17 cellular contexts compared by ENCODE assay signal in genomic region chr5:32828492-32828891, GRCh38.
"Had no signal": no experiment of that assay in that cellular context is flagged by ENCODE, and none has a peak within 500 bp of the region (broad histone marks: within the 10 kb centered on the region; RNA-seq: fewer than 3 reads in every experiment).

No MANE protein-coding gene starts in this region.

- H3K36me3 Mint-ChIP-seq: activated naive CD4-positive, alpha-beta T cell treated with anti-CD3 and anti-CD28 coated beads, Interleukin-2, amount 10 ng/mL, durations not matched to agents 7 days and 5 days; naive B cell; neural progenitor cell; stimulated activated memory B cell treated with anti-CD40 and anti-IgM and Interleukin-4, amounts not matched to agents 10 μg/mL and 1 μg/mL and 100 μg/mL, for 72 hours had no signal

- H3K27me3 Mint-ChIP-seq: activated naive CD4-positive, alpha-beta T cell treated with anti-CD3 and anti-CD28 coated beads, Interleukin-2, amount 10 ng/mL, durations not matched to agents 7 days and 5 days; activated T-cell treated with anti-CD3 and anti-CD28 coated beads, Interleukin-2, amount 50 U/mL, for 24 hours; naive B cell; stimulated activated memory B cell treated with anti-CD40 and anti-IgM and Interleukin-4, amounts not matched to agents 10 μg/mL and 1 μg/mL and 100 μg/mL, for 72 hours had no signal

- ATAC-seq: gastroesophageal sphincter; pancreas; stimulated activated memory B cell treated with anti-CD40 and anti-IgM and Interleukin-4, amounts not matched to agents 10 μg/mL and 1 μg/mL and 100 μg/mL, for 72 hours had no signal

- DNase-seq: activated CD4-positive, alpha-beta T cell treated with anti-CD3 and anti-CD28 coated beads for 1 hour; activated CD4-positive, alpha-beta T cell treated with anti-CD3 and anti-CD28 coated beads, Interleukin-2, amount 50 U/mL, for 48 hours; activated naive CD4-positive, alpha-beta T cell treated with anti-CD3 and anti-CD28 coated beads, Interleukin-2, amount 10 ng/mL, durations not matched to agents 7 days and 5 days; activated T-cell treated with anti-CD3 and anti-CD28 coated beads, Interleukin-2, amount 50 U/mL, for 24 hours; caudate nucleus; effector CD4-positive, alpha-beta T cell; esophagus squamous epithelium; naive B cell; pancreas; sigmoid colon; T-helper 9 cell; transverse colon had no signal

- H3K9me3 ChIP-seq: esophagus squamous epithelium, gastroesophageal sphincter, pancreas, sigmoid colon, transverse colon, vagina had no signal

- H3K27ac ChIP-seq: coronary artery, esophagus squamous epithelium, gastroesophageal sphincter, neural progenitor cell, pancreas, sigmoid colon, transverse colon, vagina had no signal

- H3K4me2 ChIP-seq: neural progenitor cell had no signal

- H3K36me3 ChIP-seq: esophagus squamous epithelium, gastroesophageal sphincter, neural progenitor cell, pancreas, sigmoid colon, transverse colon, vagina had no signal

- H3K4me3 ChIP-seq: coronary artery, esophagus squamous epithelium, gastroesophageal sphincter, neural progenitor cell, pancreas, sigmoid colon, transverse colon, vagina had no signal

- H3K4me1 ChIP-seq: esophagus squamous epithelium, gastroesophageal sphincter, neural progenitor cell, sigmoid colon, transverse colon, vagina had no signal

- H3K27me3 ChIP-seq: esophagus squamous epithelium, gastroesophageal sphincter, neural progenitor cell, pancreas, sigmoid colon, transverse colon, vagina had no signal

- H3K9ac ChIP-seq: neural progenitor cell had no signal

- H3K27ac Mint-ChIP-seq: activated naive CD4-positive, alpha-beta T cell treated with anti-CD3 and anti-CD28 coated beads, Interleukin-2, amount 10 ng/mL, durations not matched to agents 7 days and 5 days; activated T-cell treated with anti-CD3 and anti-CD28 coated beads, Interleukin-2, amount 50 U/mL, for 24 hours; naive B cell; neural progenitor cell; stimulated activated memory B cell treated with anti-CD40 and anti-IgM and Interleukin-4, amounts not matched to agents 10 μg/mL and 1 μg/mL and 100 μg/mL, for 72 hours had no signal

- H2AFZ ChIP-seq: neural progenitor cell had no signal

- H3K4me1 Mint-ChIP-seq: naive B cell; neural progenitor cell; stimulated activated memory B cell treated with anti-CD40 and anti-IgM and Interleukin-4, amounts not matched to agents 10 μg/mL and 1 μg/mL and 100 μg/mL, for 72 hours had no signal

- H3K4me3 Mint-ChIP-seq: activated naive CD4-positive, alpha-beta T cell treated with anti-CD3 and anti-CD28 coated beads, Interleukin-2, amount 10 ng/mL, durations not matched to agents 7 days and 5 days; activated T-cell treated with anti-CD3 and anti-CD28 coated beads, Interleukin-2, amount 50 U/mL, for 24 hours; neural progenitor cell; stimulated activated memory B cell treated with anti-CD40 and anti-IgM and Interleukin-4, amounts not matched to agents 10 μg/mL and 1 μg/mL and 100 μg/mL, for 72 hours had no signal

- H3K9me3 Mint-ChIP-seq: activated naive CD4-positive, alpha-beta T cell treated with anti-CD3 and anti-CD28 coated beads, Interleukin-2, amount 10 ng/mL, durations not matched to agents 7 days and 5 days; activated T-cell treated with anti-CD3 and anti-CD28 coated beads, Interleukin-2, amount 50 U/mL, for 24 hours; neural progenitor cell; stimulated activated memory B cell treated with anti-CD40 and anti-IgM and Interleukin-4, amounts not matched to agents 10 μg/mL and 1 μg/mL and 100 μg/mL, for 72 hours had no signal
